9 cellular contexts compared by ENCODE assay signal in genomic region chr3:52090131-52090548, GRCh38. TPM values are rescaled to one million over a fixed set of nuclear protein-coding genes. Genes with fewer than 3 reads are reported as not detected.
A peak's percentile ranks its signal among the peaks of the same experiment; 100 is the strongest.
DNase-seq lines count a peak whose midpoint lies in the region; ATAC-seq and TF ChIP-seq lines count a peak whose summit lies in the region.
"Had no signal": no experiment of that assay in that cellular context is flagged by ENCODE, and none has a peak within 500 bp of the region (broad histone marks: within the 10 kb centered on the region; RNA-seq: fewer than 3 reads in every experiment).

No MANE protein-coding gene starts in this region.

- intact Hi-C loops in left cardiac atrium (cut with DNase I): no loop called here

- H3K4me1 ChIP-seq in adipocyte (ENCODE audit: control insufficient read depth, insufficient read depth, low read length) (peaks cover 48% of the 10 kb centered on the region), skeletal muscle satellite cell (ENCODE audit: control insufficient read depth, insufficient read depth, low read length) (peaks cover 72% of the 10 kb centered on the region)
- H3K4me1 ChIP-seq: pancreas had no signal

- H3K9ac ChIP-seq in adipocyte (ENCODE audit: low read length): peak overlapping the region; percentile 65
- peak overlapping the region; percentile 80 for H3K9ac ChIP-seq in skeletal muscle satellite cell (ENCODE audit: low read depth, low read length)

- H3K4me1 Mint-ChIP-seq in WTC11: no peaks in the 10 kb centered on the region

- H3K27me3 ChIP-seq in adipocyte (replicated peaks; ENCODE audit: control insufficient read depth, insufficient read depth, low read length) (no peaks in the 10 kb centered on the region), skeletal muscle satellite cell (ENCODE audit: control insufficient read depth, insufficient read depth, low read length) (no peaks in the 10 kb centered on the region)
- H3K27me3 ChIP-seq: pancreas had no signal

- TF ChIP-seq CTCF in WTC11 (IDR thresholded peaks at IDR 0.05): no peak

- H3K36me3 Mint-ChIP-seq in WTC11: peaks cover 8% of the 10 kb centered on the region; the same call in 1 of the 2 replicates

- CTCF ChIA-PET in WTC11 (lab: Charles Lee): interaction anchor here (2.0 to 3.2 kb wide), 3 partner anchors 34 to 149 kb away, joined by 6 to 18 read pairs (median 10); partner anchors contain the start of genes DUSP7 and RRP9

- no peaks in the 10 kb centered on the region for H3K9me3 Mint-ChIP-seq in WTC11

- H3K4me2 ChIP-seq in skeletal muscle satellite cell (ENCODE audit: low read length): peak overlapping the region; percentile 52

- H3K27me3 Mint-ChIP-seq in WTC11 (ENCODE audit: low read depth): no peaks in the 10 kb centered on the region

- ATAC-seq in left cardiac atrium: peak; percentile 54 to 58
- ATAC-seq in HG03354 (IDR thresholded peaks at IDR 0.05; ENCODE audit: poor library complexity, severe bottlenecking, unreplicated experiment): no peak
- ATAC-seq in WTC11: no peak

- DNase-seq in GM04503 (ENCODE audit: low read depth) (peak; percentile 84), adipocyte (ENCODE audit: low read depth) (peak; percentile 81), left cardiac atrium (peak; percentile 60), RPMI8226 (no peak), WTC11 (ENCODE audit: low spot score) (no peak)
- no peak for DNase-seq in stimulated activated CD4-positive, alpha-beta T cell treated with anti-CD3 and anti-CD28 coated beads, Interleukin-15, amount 100 ng/mL, for 24 hours

- H3K27ac Mint-ChIP-seq in WTC11: no peak overlapping the region; the same call in 1 of the 2 replicates

- POLR2A ChIA-PET in WTC11 (lab: Charles Lee): no interaction called here

- no peak overlapping the region for H3K4me3 Mint-ChIP-seq in WTC11

- H3K4me3 ChIP-seq in adipocyte (ENCODE audit: low read length) (no peak overlapping the region), skeletal muscle satellite cell (ENCODE audit: low read length) (peak overlapping the region; percentile 16)
- H3K4me3 ChIP-seq: pancreas had no signal

- H3K36me3 ChIP-seq in adipocyte (ENCODE audit: control insufficient read depth, insufficient read depth, low read length, severe bottlenecking) (no peaks in the 10 kb centered on the region), skeletal muscle satellite cell (ENCODE audit: insufficient read depth, low read length) (no peaks in the 10 kb centered on the region)
- H3K36me3 ChIP-seq: pancreas had no signal

- no peaks in the 10 kb centered on the region for H3K9me3 ChIP-seq in adipocyte (ENCODE audit: control insufficient read depth, low read length)
- H3K9me3 ChIP-seq in skeletal muscle satellite cell (replicated peaks; ENCODE audit: low read length): no peaks in the 10 kb centered on the region
- H3K9me3 ChIP-seq: pancreas had no signal

TF ChIP-seq in WTC11, 78 proteins besides CTCF, POLR2A, EP300 and RAD21:
- TF ChIP-seq KAT7 (CRISPR knock-in tag; IDR thresholded peaks at IDR 0.05; ENCODE audit: borderline replicate concordance) (no peak), ESRRA (CRISPR knock-in tag; IDR thresholded peaks at IDR 0.05; ENCODE audit: borderline replicate concordance) (no peak), IRF2 (CRISPR knock-in tag; IDR thresholded peaks at IDR 0.05; ENCODE audit: borderline replicate concordance, low read depth) (no peak), ZNF317 (CRISPR knock-in tag; IDR thresholded peaks at IDR 0.05; ENCODE audit: borderline replicate concordance, low read depth) (no peak), RORB (CRISPR knock-in tag; IDR thresholded peaks at IDR 0.05) (no peak), ZNF263 (CRISPR knock-in tag; IDR thresholded peaks at IDR 0.05; ENCODE audit: low read depth) (no peak)

RNA-seq across cellular contexts. Expression of gene DUSP7, which starts 33.8 kb away (rescaled TPM):
- total RNA-seq in left cardiac atrium (10 to 100 TPM; 24.6 to 39.3 TPM), WTC11 (2021) (15.9 to 18.8 TPM (median 16.2 TPM) in 3 replicates)
- 11.4 and 12.2 TPM in 2 replicates for total RNA-seq in skeletal muscle satellite cell (2012; rRNA removed)

Comparison
In these comparisons a context has a peak if more than half of its experiments do, and no peak if none do; other contexts are left out.
1. DNase-seq: peak in GM04503 (single experiment), adipocyte (single experiment) and left cardiac atrium (single experiment); none in RPMI8226 (single experiment), stimulated activated CD4-positive, alpha-beta T cell treated with anti-CD3 and anti-CD28 coated beads, Interleukin-15, amount 100 ng/mL, for 24 hours (single experiment) and WTC11 (single experiment).
2. ATAC-seq: peak in left cardiac atrium (2 of 2); none in HG03354 (single experiment) and WTC11 (single experiment).